In the genomic region with DNA sequence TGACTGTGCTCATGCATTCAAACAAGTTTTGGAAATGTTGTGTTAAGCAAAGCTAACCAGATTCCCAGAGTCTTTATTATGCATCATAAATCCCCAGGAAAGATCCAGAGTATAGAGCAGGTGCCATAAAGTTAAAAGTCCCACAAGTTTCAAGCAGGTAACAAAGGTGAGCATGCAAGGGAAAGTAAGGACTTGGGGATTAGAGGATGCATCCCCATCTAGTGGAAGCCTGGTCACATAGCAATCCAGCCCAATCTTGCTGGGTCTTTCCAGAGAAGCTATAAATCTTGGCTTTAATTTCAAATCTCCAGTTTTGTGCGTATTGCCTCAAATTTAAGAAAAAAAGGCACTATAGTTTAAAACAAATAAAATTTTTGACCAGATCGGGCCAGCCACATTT, we compare ENCODE assay signal across 11 cellular contexts.
DNase-seq lines count a peak whose midpoint lies in the region; ATAC-seq and TF ChIP-seq lines count a peak whose summit lies in the region.
"Had no signal": no experiment of that assay in that cellular context is flagged by ENCODE, and none has a peak within 500 bp of the region (broad histone marks: within the 10 kb centered on the region; RNA-seq: fewer than 3 reads in every experiment).

No MANE protein-coding gene starts in this region.

- H3K36me3 Mint-ChIP-seq in T-helper 17 cell (ENCODE audit: low read depth), result no peaks in the 10 kb centered on the region

- DNase-seq in GM06990 (ENCODE audit: extremely low read depth, insufficient read length) (no peak), astrocyte of the spinal cord (ENCODE audit: low read depth, low spot score) (no peak), myocyte (ENCODE audit: low read depth) (peak; percentile 6), kidney glomerular epithelial cell (lab: John Stamatoyannopoulos, UW) (no peak), T-helper 17 cell (no peak), ecto neural progenitor cell (ENCODE audit: low spot score) (no peak), anterior cingulate cortex (lab: John Stamatoyannopoulos, UW) (no peak)
- DNase-seq: activated gamma-delta T cell treated with Interleukin-2 at 50 U/mL for 16 hours, MM.1S had no signal

- H3K27me3 Mint-ChIP-seq in T-helper 17 cell, result no peaks in the 10 kb centered on the region

- peaks cover 19% of the 10 kb centered on the region for H3K9me3 ChIP-seq in T-helper 17 cell (ENCODE audit: control insufficient read depth, low read length, poor library complexity, severe bottlenecking)

- in situ Hi-C loops in astrocyte of the spinal cord (cut with HindIII; ENCODE audit: low sequenced_read_pairs), result no loop called here

- no peak for ATAC-seq in T-helper 17 cell

- H3K4me1 Mint-ChIP-seq in T-helper 17 cell, result no peaks in the 10 kb centered on the region

- peak; percentile 46 for TF ChIP-seq CTCF in GM06990 (IDR thresholded peaks at IDR 0.05; ENCODE audit: insufficient read depth, low read length, poor library complexity, severe bottlenecking)
- TF ChIP-seq CTCF in LNCAP (IDR thresholded peaks at IDR 0.05), result peak; percentile 64
- peak; percentile 57 for TF ChIP-seq CTCF in astrocyte of the spinal cord (IDR thresholded peaks at IDR 0.05; ENCODE audit: low read depth, low read length)

- no peaks in the 10 kb centered on the region for H3K36me3 ChIP-seq in GM06990 (ENCODE audit: control insufficient read depth, insufficient read depth, low read length)

- no peak overlapping the region for H3K4me3 Mint-ChIP-seq in T-helper 17 cell
- H3K4me3 Mint-ChIP-seq: T-helper 1 cell treated with Interleukin-12 subunit alpha and Interleukin-12 subunit beta and Interleukin-4 antibody, amounts not matched to agents 30 μg/mL and 1 μg/mL, for 36 hours had no signal

- H3K4me3 ChIP-seq in GM06990 (replicated peaks; ENCODE audit: low read depth, low read length) (no peak overlapping the region), astrocyte of the spinal cord (ENCODE audit: low read depth, low read length) (no peak overlapping the region)

- H3K27ac Mint-ChIP-seq in T-helper 17 cell, result no peak overlapping the region
- H3K27ac Mint-ChIP-seq: T-helper 1 cell treated with Interleukin-12 subunit alpha and Interleukin-12 subunit beta and Interleukin-4 antibody, amounts not matched to agents 30 μg/mL and 1 μg/mL, for 36 hours had no signal

- no peaks in the 10 kb centered on the region for H3K27me3 ChIP-seq in GM06990 (replicated peaks; ENCODE audit: control insufficient read depth, insufficient read depth, low read length)
